ENCODE assay signal across 17 cellular contexts in the genomic region with DNA sequence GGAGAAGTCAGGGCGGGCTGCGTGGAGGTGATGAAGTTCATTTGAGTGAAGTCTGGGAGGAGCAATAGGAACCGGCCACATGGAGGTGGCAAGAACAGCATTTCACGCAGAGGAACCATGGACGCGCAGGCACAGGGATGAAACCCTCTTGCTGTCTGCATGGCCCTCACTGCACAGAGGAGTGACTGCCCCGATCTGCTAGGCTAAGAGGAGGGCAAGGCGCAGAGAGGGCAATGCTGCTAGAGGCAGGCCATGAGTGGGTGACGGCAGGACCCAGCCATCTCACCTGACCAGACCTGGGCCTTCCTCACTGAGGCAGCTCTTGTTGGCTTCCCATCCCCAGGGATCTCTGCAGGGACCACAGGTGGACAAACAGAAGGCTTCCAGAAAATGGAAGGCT.
A peak's percentile ranks its signal among the peaks of the same experiment; 100 is the strongest.
DNase-seq lines count a peak whose midpoint lies in the region; ATAC-seq and TF ChIP-seq lines count a peak whose summit lies in the region.
"Had no signal": no experiment of that assay in that cellular context is flagged by ENCODE, and none has a peak within 500 bp of the region (broad histone marks: within the 10 kb centered on the region; RNA-seq: fewer than 3 reads in every experiment).

No MANE protein-coding gene starts in this region.

- peak; percentile 35 for ATAC-seq in stimulated activated naive CD8-positive, alpha-beta T cell treated with anti-CD3 and anti-CD28 coated beads, Interleukin-15, amount 100 ng/mL, for 72 hours
- no peak for ATAC-seq in stimulated activated naive CD8-positive, alpha-beta T cell treated with anti-CD3 and anti-CD28 coated beads, Interleukin-15, Interleukin-2, amounts not matched to agents 100 U/mL and 50 U/mL, for 24 hours
- ATAC-seq: HepG2 had no signal

- H3K9me3 ChIP-seq in neural progenitor cell (ENCODE audit: low read depth) = no peaks in the 10 kb centered on the region
- H3K9me3 ChIP-seq: BLaER1, Caco-2 had no signal

- TF ChIP-seq CTCF in glutamatergic neuron (IDR thresholded peaks at IDR 0.05; ENCODE audit: partially characterized antibody, unreplicated experiment) (no peak), neural progenitor cell (IDR thresholded peaks at IDR 0.05) (no peak), type B pancreatic cell (conservative IDR thresholded peaks at IDR 0.05) (no peak)

- no peak overlapping the region for H3K27ac ChIP-seq in neural progenitor cell
- H3K27ac ChIP-seq: BLaER1 had no signal

- peak overlapping the region; percentile 88 for H2AFZ ChIP-seq in neural progenitor cell (replicated peaks)

- no peaks in the 10 kb centered on the region for H4K20me1 ChIP-seq in neural progenitor cell (ENCODE audit: low read depth)
- H4K20me1 ChIP-seq: BLaER1 had no signal

- no peak overlapping the region for H3K27ac Mint-ChIP-seq in stimulated activated naive CD8-positive, alpha-beta T cell treated with anti-CD3 and anti-CD28 coated beads, Interleukin-15, amount 100 ng/mL, for 72 hours
- H3K27ac Mint-ChIP-seq in glutamatergic neuron (ENCODE audit: unreplicated experiment) (peak overlapping the region; percentile 34), neural progenitor cell (no peak overlapping the region), type B pancreatic cell (peak overlapping the region; percentile 10)
- H3K27ac Mint-ChIP-seq: CD8-positive, alpha-beta memory T cell; H9 had no signal

- H3K4me2 ChIP-seq in neural progenitor cell = no peak overlapping the region
- H3K4me2 ChIP-seq: BLaER1 had no signal

- no peaks in the 10 kb centered on the region for H3K4me1 Mint-ChIP-seq in stimulated activated naive CD8-positive, alpha-beta T cell treated with anti-CD3 and anti-CD28 coated beads, Interleukin-15, amount 100 ng/mL, for 72 hours
- H3K4me1 Mint-ChIP-seq in glutamatergic neuron (ENCODE audit: low read depth, unreplicated experiment) (peaks cover 20% of the 10 kb centered on the region), neural progenitor cell (peaks cover 21% of the 10 kb centered on the region), type B pancreatic cell (ENCODE audit: unreplicated experiment) (peaks cover 16% of the 10 kb centered on the region)
- H3K4me1 Mint-ChIP-seq: CD8-positive, alpha-beta memory T cell had no signal

- H3K4me3 ChIP-seq in neural progenitor cell = no peak overlapping the region
- H3K4me3 ChIP-seq: BLaER1 had no signal

- H3K27me3 Mint-ChIP-seq in stimulated activated naive CD8-positive, alpha-beta T cell treated with anti-CD3 and anti-CD28 coated beads, Interleukin-15, amount 100 ng/mL, for 72 hours = peaks cover 23% of the 10 kb centered on the region
- H3K27me3 Mint-ChIP-seq in glutamatergic neuron (ENCODE audit: unreplicated experiment) (peaks cover 13% of the 10 kb centered on the region), neural progenitor cell (ENCODE audit: insufficient read depth, low read depth) (peaks cover 3% of the 10 kb centered on the region), type B pancreatic cell (peaks cover 5% of the 10 kb centered on the region)

- no peaks in the 10 kb centered on the region for H3K79me2 ChIP-seq in neural progenitor cell (ENCODE audit: low read depth)

- H3K27me3 ChIP-seq in neural progenitor cell = no peaks in the 10 kb centered on the region
- H3K27me3 ChIP-seq: BLaER1 had no signal

- H3K4me3 Mint-ChIP-seq in stimulated activated naive CD8-positive, alpha-beta T cell treated with anti-CD3 and anti-CD28 coated beads, Interleukin-15, amount 100 ng/mL, for 72 hours = no peak overlapping the region
- H3K4me3 Mint-ChIP-seq in glutamatergic neuron (ENCODE audit: unreplicated experiment) (no peak overlapping the region), neural progenitor cell (no peak overlapping the region), type B pancreatic cell (no peak overlapping the region)
- H3K4me3 Mint-ChIP-seq: CD8-positive, alpha-beta memory T cell; H9 had no signal

- H3K9me3 Mint-ChIP-seq in stimulated activated naive CD8-positive, alpha-beta T cell treated with anti-CD3 and anti-CD28 coated beads, Interleukin-15, amount 100 ng/mL, for 72 hours = no peaks in the 10 kb centered on the region
- H3K9me3 Mint-ChIP-seq in glutamatergic neuron (ENCODE audit: unreplicated experiment) (peaks cover 7% of the 10 kb centered on the region), neural progenitor cell (no peaks in the 10 kb centered on the region), type B pancreatic cell (no peaks in the 10 kb centered on the region)
- H3K9me3 Mint-ChIP-seq: H9 had no signal

- no peak for DNase-seq in stimulated activated naive CD8-positive, alpha-beta T cell treated with anti-CD3 and anti-CD28 coated beads, Interleukin-15, amount 100 ng/mL, for 72 hours
- no peak for DNase-seq in stimulated activated naive CD8-positive, alpha-beta T cell treated with anti-CD3 and anti-CD28 coated beads, Interleukin-15, Interleukin-2, amounts not matched to agents 100 U/mL and 50 U/mL, for 24 hours
- DNase-seq in glutamatergic neuron (no peak), neural progenitor cell (ENCODE audit: low spot score) (no peak), type B pancreatic cell (ENCODE audit: extremely low spot score, unreplicated experiment) (no peak), SKM-1 treated with dmso at 0.1 percent for 144 hours (lab: John Stamatoyannopoulos, UW; ENCODE audit: unreplicated experiment) (no peak), NAMALWA (ENCODE audit: low spot score) (no peak)
- no peak for DNase-seq in stimulated activated naive CD4-positive, alpha-beta T cell (lab: John Stamatoyannopoulos, UW)
- DNase-seq: 8988T; AML-193; Caco-2; CD8-positive, alpha-beta memory T cell; DND-41; GDM1; H9 had no signal

- peaks cover 18% of the 10 kb centered on the region for H3K4me1 ChIP-seq in neural progenitor cell
- H3K4me1 ChIP-seq: BLaER1, Caco-2 had no signal

- H3K36me3 ChIP-seq in neural progenitor cell = no peaks in the 10 kb centered on the region
- H3K36me3 ChIP-seq: BLaER1 had no signal

- H3F3A ChIP-seq in neural progenitor cell (ENCODE audit: low read depth) = no peaks in the 10 kb centered on the region

- H3K36me3 Mint-ChIP-seq in glutamatergic neuron (ENCODE audit: unreplicated experiment) = no peaks in the 10 kb centered on the region
- H3K36me3 Mint-ChIP-seq in neural progenitor cell = no peaks in the 10 kb centered on the region
- H3K36me3 Mint-ChIP-seq in type B pancreatic cell = no peaks in the 10 kb centered on the region
- H3K36me3 Mint-ChIP-seq: CD8-positive, alpha-beta memory T cell had no signal

- no peak overlapping the region for H3K9ac ChIP-seq in neural progenitor cell
- H3K9ac ChIP-seq: BLaER1 had no signal

Comparison
In these comparisons a context has a peak if more than half of its experiments do, and no peak if none do; other contexts are left out.
1. H3K27ac Mint-ChIP-seq: peak in glutamatergic neuron (single experiment) and type B pancreatic cell (single experiment); none in stimulated activated naive CD8-positive, alpha-beta T cell treated with anti-CD3 and anti-CD28 coated beads, Interleukin-15, amount 100 ng/mL, for 72 hours (0 of 2) and neural progenitor cell (single experiment).